Comparison of ENCODE assay signal across 26 cellular contexts in the genomic region with DNA sequence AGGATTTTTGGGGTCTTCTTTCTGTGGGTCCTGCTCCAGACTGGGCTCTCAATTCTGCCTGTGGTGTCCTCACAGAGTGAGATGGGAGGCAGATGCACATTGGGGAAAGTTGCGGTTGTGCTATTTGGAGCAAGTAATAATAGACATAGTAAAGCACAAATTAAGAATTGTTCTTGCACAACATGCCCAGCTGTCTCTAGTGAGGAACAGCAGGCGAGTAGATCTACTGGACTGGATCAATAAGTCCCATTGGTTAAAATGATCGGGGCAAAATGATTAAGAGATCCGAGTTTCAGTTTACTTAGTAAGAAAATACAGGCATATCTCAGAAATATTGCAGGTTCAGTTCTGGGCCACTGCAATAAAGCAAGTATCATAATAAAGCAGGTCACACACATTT.
"Had no signal": no experiment of that assay in that cellular context is flagged by ENCODE, and none has a peak within 500 bp of the region (broad histone marks: within the 10 kb centered on the region; RNA-seq: fewer than 3 reads in every experiment).

No MANE protein-coding gene starts in this region.

- DNase-seq: activated B cell treated with CpG ODN at 0.5 μM for 24 hours; activated CD4-positive, alpha-beta T cell treated with anti-CD3 and anti-CD28 coated beads for 48 hours; activated CD4-positive, alpha-beta T cell treated with anti-CD3 and anti-CD28 coated beads, Interleukin-2, amount 50 U/mL, for 1 hour; activated CD4-positive, alpha-beta T cell treated with anti-CD3 and anti-CD28 coated beads, Interleukin-2, amount 50 U/mL, for 48 hours; activated CD8-positive, alpha-beta memory T cell treated with anti-CD3 and anti-CD28 coated beads for 24 hours; activated CD8-positive, alpha-beta T cell treated with anti-CD3 and anti-CD28 coated beads for 36 hours; activated effector memory CD4-positive, alpha-beta T cell treated with Interleukin-2 at 50 U/mL for 16 hours; activated gamma-delta T cell treated with Interleukin-2 at 50 U/mL for 16 hours; activated naive CD4-positive, alpha-beta T cell treated with anti-CD3 and anti-CD28 coated beads, Interleukin-2, amount 50 U/mL, for 16 hours; activated naive CD4-positive, alpha-beta T cell treated with Interleukin-2 at 50 U/mL for 16 hours; activated T-cell treated with anti-CD3 and anti-CD28 coated beads, Interleukin-2, amount 50 U/mL, for 4 hours; amniotic stem cell; anterior cingulate cortex; brain microvascular endothelial cell; dorsolateral prefrontal cortex; effector memory CD4-positive, alpha-beta T cell; endodermal cell; erythroblast; foreskin keratinocyte; gastrocnemius medialis; glutamatergic neuron; heart left ventricle; T1000; WERI-Rb-1 had no signal

- FAIRE-seq: astrocyte, bronchial epithelial cell had no signal
